11 cellular contexts compared by ENCODE assay signal in genomic region chr6:108176281-108177089, GRCh38. TPM values are rescaled to one million over a fixed set of nuclear protein-coding genes. Genes with fewer than 3 reads are reported as not detected.
DNase-seq lines count a peak whose midpoint lies in the region; ATAC-seq, FAIRE-seq and TF ChIP-seq lines count a peak whose summit lies in the region.
"Had no signal": no experiment of that assay in that cellular context is flagged by ENCODE, and none has a peak within 500 bp of the region (broad histone marks: within the 10 kb centered on the region; RNA-seq: fewer than 3 reads in every experiment).

No MANE protein-coding gene starts in this region.

- peaks cover 89% of the 10 kb centered on the region for H3K27me3 ChIP-seq in A673 (replicated peaks; ENCODE audit: insufficient read depth, low read depth, low read length, poor library complexity)
- H3K27me3 ChIP-seq in HUES48 (ENCODE audit: control insufficient read depth, insufficient read depth, low read length), result peaks cover 96% of the 10 kb centered on the region
- peaks cover 100% of the 10 kb centered on the region for H3K27me3 ChIP-seq in endodermal cell (ENCODE audit: control insufficient read depth, insufficient read depth, low read length, poor library complexity, severe bottlenecking)
- H3K27me3 ChIP-seq in naive thymus-derived CD4-positive, alpha-beta T cell (ENCODE audit: control insufficient read depth in 2 of 2, insufficient read depth in 2 of 2, low read length in 2 of 2), result peaks cover 14 to 32% of the 10 kb centered on the region in 2 donors

- no peak for FAIRE-seq in RCC 7860 (lab: Jason Lieb, UNC)

- no peak overlapping the region for H3K9ac ChIP-seq in HUES48 (ENCODE audit: low read depth, low read length)
- no peak overlapping the region for H3K9ac ChIP-seq in endodermal cell (ENCODE audit: extremely low read depth, low read length, poor library complexity, severe bottlenecking)

- no peaks in the 10 kb centered on the region for H3K36me3 Mint-ChIP-seq in endodermal cell (ENCODE audit: low read depth)
- peaks cover 0 to 10% (median 0%) of the 10 kb centered on the region in 5 donors for H3K36me3 Mint-ChIP-seq in naive thymus-derived CD4-positive, alpha-beta T cell

- DNase-seq in A673 (ENCODE audit: low spot score) (no peak), endodermal cell (no peak), lower leg skin (ENCODE audit: low spot score in 2 of 2) (no peak), RCC 7860 (ENCODE audit: low spot score) (no peak), Right ventricle myocardium inferior (ENCODE audit: missing footprints) (no peak), kidney tubule cell (ENCODE audit: low spot score) (no peak)
- DNase-seq in naive thymus-derived CD4-positive, alpha-beta T cell, result no peak
- DNase-seq: brain microvascular endothelial cell, NCI-H1105 had no signal

- H3K27ac Mint-ChIP-seq in endodermal cell, result no peak overlapping the region
- no peak overlapping the region for H3K27ac Mint-ChIP-seq in naive thymus-derived CD4-positive, alpha-beta T cell

- H3K27ac ChIP-seq in A673 (ENCODE audit: low read depth, low read length, poor library complexity, severe bottlenecking) (no peak overlapping the region), HUES48 (ENCODE audit: low read depth, low read length) (no peak overlapping the region), endodermal cell (ENCODE audit: low read depth, low read length) (no peak overlapping the region)
- no peak overlapping the region for H3K27ac ChIP-seq in naive thymus-derived CD4-positive, alpha-beta T cell (ENCODE audit: low read depth, low read length)
- H3K27ac ChIP-seq: brain microvascular endothelial cell had no signal

- intact Hi-C loops in A673 (cut with micrococcal nuclease; ENCODE audit: unreplicated experiment), result no loop called here
- intact Hi-C loops in naive thymus-derived CD4-positive, alpha-beta T cell (cut with micrococcal nuclease), result no loop called here
- intact Hi-C loops in lower leg skin (cut with DNase I; ENCODE audit: low total_unique reads), result no loop called here
- intact Hi-C loops in Right ventricle myocardium inferior (cut with DNase I), result no loop called here

- TF ChIP-seq CTCF in A673 (conservative IDR thresholded peaks at IDR 0.05; ENCODE audit: low read depth, low read length) (no peak), endodermal cell (conservative IDR thresholded peaks at IDR 0.05) (no peak), lower leg skin (IDR thresholded peaks at IDR 0.05) (no peak)

- WGBS in endodermal cell (ENCODE audit: insufficient coverage in 1 of 2, insufficient read length in 1 of 2), 2 experiments, result 7 to 9% methylated on average over 14 to 46 of the region's 46 CpGs
- 13% methylated on average over 28 to 32 of the region's 46 CpGs for WGBS in lower leg skin, 2 donors

- peaks cover 8% of the 10 kb centered on the region for H3K4me1 Mint-ChIP-seq in endodermal cell
- H3K4me1 Mint-ChIP-seq in naive thymus-derived CD4-positive, alpha-beta T cell, result peaks cover 7 to 28% (median 17%) of the 10 kb centered on the region in 7 donors

- no peaks in the 10 kb centered on the region for H3K9me3 Mint-ChIP-seq in endodermal cell
- H3K9me3 Mint-ChIP-seq in naive thymus-derived CD4-positive, alpha-beta T cell, result peaks cover 0 to 2% (median 0%) of the 10 kb centered on the region in 11 donors

- CTCF ChIA-PET in A673 (lab: Charles Lee), result interaction anchor here (0.6 to 1.2 kb wide), 2 partner anchors 202 to 315 kb away, joined by 3 to 4 read pairs; no protein-coding TSS in a partner anchor
- CTCF ChIA-PET in naive thymus-derived CD4-positive, alpha-beta T cell (lab: Charles Lee), result no interaction called here

- no TSS peak for BruUV-seq in A673 (replicated peaks; lab: Mats Ljungman, UMichigan)

- no peak for ATAC-seq in naive thymus-derived CD4-positive, alpha-beta T cell
- no peak for ATAC-seq in Right ventricle myocardium inferior

- no peaks in the 10 kb centered on the region for H3K36me3 ChIP-seq in A673 (ENCODE audit: insufficient read depth, low read length, poor library complexity, severe bottlenecking)
- no peaks in the 10 kb centered on the region for H3K36me3 ChIP-seq in HUES48 (ENCODE audit: control insufficient read depth, insufficient read depth, low read length)
- H3K36me3 ChIP-seq in endodermal cell (ENCODE audit: control insufficient read depth, insufficient read depth, low read length), result no peaks in the 10 kb centered on the region
- H3K36me3 ChIP-seq in naive thymus-derived CD4-positive, alpha-beta T cell (ENCODE audit: control insufficient read depth in 2 of 3, insufficient read depth in 3 of 3, low read length in 3 of 3), result no peaks in the 10 kb centered on the region
- H3K36me3 ChIP-seq: brain microvascular endothelial cell had no signal

- H3K9me3 ChIP-seq in A673 (ENCODE audit: low read depth, low read length, poor library complexity, severe bottlenecking) (no peaks in the 10 kb centered on the region), HUES48 (ENCODE audit: control insufficient read depth, insufficient read depth, low read length) (no peaks in the 10 kb centered on the region), endodermal cell (ENCODE audit: control insufficient read depth, low read length) (no peaks in the 10 kb centered on the region)
- H3K9me3 ChIP-seq in naive thymus-derived CD4-positive, alpha-beta T cell (ENCODE audit: control insufficient read depth in 2 of 3, low read length in 3 of 3), result no peaks in the 10 kb centered on the region

- H3K4me3 ChIP-seq in A673 (ENCODE audit: low read depth, low read length, poor library complexity, severe bottlenecking) (peak overlapping the region; percentile 8), HUES48 (ENCODE audit: low read depth, low read length) (peak overlapping the region; percentile 48), endodermal cell (ENCODE audit: low read length) (peak overlapping the region; percentile 75), lower leg skin (ENCODE audit: low read depth, poor library complexity, severe bottlenecking) (no peak overlapping the region)
- no peak overlapping the region for H3K4me3 ChIP-seq in naive thymus-derived CD4-positive, alpha-beta T cell (ENCODE audit: low read length)

- H3K4me1 ChIP-seq in A673 (ENCODE audit: insufficient read depth, low read length, poor library complexity, severe bottlenecking) (peaks cover 6% of the 10 kb centered on the region), HUES48 (ENCODE audit: control insufficient read depth, insufficient read depth, low read length) (peaks cover 48% of the 10 kb centered on the region), endodermal cell (ENCODE audit: control insufficient read depth, insufficient read depth, low read length) (peaks cover 3% of the 10 kb centered on the region)
- peaks cover 2 to 11% of the 10 kb centered on the region in 2 donors for H3K4me1 ChIP-seq in naive thymus-derived CD4-positive, alpha-beta T cell (ENCODE audit: control insufficient read depth in 2 of 2, insufficient read depth in 2 of 2, low read length in 2 of 2)

- peaks cover 98% of the 10 kb centered on the region for H3K27me3 Mint-ChIP-seq in endodermal cell (ENCODE audit: insufficient read depth)
- H3K27me3 Mint-ChIP-seq in naive thymus-derived CD4-positive, alpha-beta T cell, result peaks cover 80 to 95% (median 92%) of the 10 kb centered on the region in 5 donors

- POLR2A ChIA-PET in A673 (lab: Charles Lee; ENCODE audit: low non-redundant PET), result no interaction called here
- POLR2A ChIA-PET in naive thymus-derived CD4-positive, alpha-beta T cell (lab: Charles Lee), result no interaction called here

- TF ChIP-seq POLR2A in lower leg skin (IDR thresholded peaks at IDR 0.05), result no peak

- H3K4me3 Mint-ChIP-seq in endodermal cell, result peak overlapping the region; percentile 44
- H3K4me3 Mint-ChIP-seq in naive thymus-derived CD4-positive, alpha-beta T cell, result peak overlapping the region; percentile 28 to 76 (median 66)

RNA-seq across cellular contexts. Expression of gene NR2E1, which starts 10.7 kb away (rescaled TPM):
- total RNA-seq in A673 (2021), result not detected in 2 replicates
- total RNA-seq in endodermal cell, result not detected
- 0.11 TPM for polyA plus RNA-seq in endodermal cell (2013, experiment 1 of 2)
- 0.17 TPM for polyA plus RNA-seq in endodermal cell (2013, experiment 2 of 2)
- total RNA-seq in naive thymus-derived CD4-positive, alpha-beta T cell, result not detected
- not detected for polyA plus RNA-seq in naive thymus-derived CD4-positive, alpha-beta T cell
- not detected for total RNA-seq in lower leg skin
- total RNA-seq in Right ventricle myocardium inferior, result not detected
- total RNA-seq: posterior vena cava had no signal

Comparison
In these comparisons a context has a peak if more than half of its experiments do, and no peak if none do; other contexts are left out.
1. H3K4me3 ChIP-seq: peak in A673 (single experiment), HUES48 (single experiment) and endodermal cell (single experiment); none in naive thymus-derived CD4-positive, alpha-beta T cell (single experiment) and lower leg skin (single experiment).